Comparison of ENCODE assay signal across 8 cellular contexts in the genomic region with DNA sequence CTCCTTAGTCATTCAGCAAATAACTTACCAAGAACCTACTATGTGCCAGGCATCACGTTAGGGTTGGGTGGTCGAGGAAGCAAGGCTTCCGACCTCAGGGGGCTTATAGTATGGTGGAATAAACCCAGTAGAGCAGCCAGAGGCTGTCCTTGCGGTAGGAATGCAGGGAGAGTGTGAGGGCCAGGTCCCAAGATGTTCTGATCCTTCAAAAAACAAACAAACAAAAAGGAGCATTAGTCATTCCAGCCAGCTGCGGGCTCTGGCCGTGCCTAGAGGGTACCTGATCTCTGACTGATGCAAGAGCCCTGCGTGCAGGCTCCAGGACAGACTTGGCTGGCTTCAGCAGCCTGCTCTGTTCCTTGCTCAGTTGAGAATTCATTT. TPM values are rescaled to one million over a fixed set of nuclear protein-coding genes. Genes with fewer than 3 reads are reported as not detected.
A peak's percentile ranks its signal among the peaks of the same experiment; 100 is the strongest.
DNase-seq lines count a peak whose midpoint lies in the region; ATAC-seq, FAIRE-seq and TF ChIP-seq lines count a peak whose summit lies in the region.

No MANE protein-coding gene starts in this region.

- H3K36me3 ChIP-seq in BJ (ENCODE audit: control insufficient read depth, insufficient read depth, low read length) (peaks cover 3% of the 10 kb centered on the region; the same call in 1 of the 2 replicates), K562 (ENCODE audit: control insufficient read depth, insufficient read depth, low read length) (peaks cover 4% of the 10 kb centered on the region; the same call in 1 of the 3 replicates), mesodermal cell (ENCODE audit: control insufficient read depth, insufficient read depth, low read length) (peaks cover 28% of the 10 kb centered on the region), spleen (peaks cover 0 to 79% (median 22%) of the 10 kb centered on the region in 6 donors), Peyer's patch (peaks cover 0 to 26% (median 0%) of the 10 kb centered on the region in 3 donors)

- POLR2A ChIA-PET in BJ (lab: Charles Lee): no interaction called here
- POLR2A ChIA-PET in K562 (lab: Yijun Ruan, JAX): interaction anchor here (1.1 to 1.5 kb wide), 3 partner anchors 15 to 18 kb away, joined by 3 to 4 read pairs (median 4); a partner anchor contains a TSS

- H3K4me3 ChIP-seq in BJ (ENCODE audit: low read depth, low read length) (no peak overlapping the region), K562 (no peak overlapping the region), mesodermal cell (ENCODE audit: extremely low read depth, insufficient read depth, low read length, poor library complexity, severe bottlenecking) (no peak overlapping the region), spleen (no peak overlapping the region), Peyer's patch (no peak overlapping the region)

- 51% methylated on average over 7 of the region's 7 CpGs for WGBS in K562 (ENCODE audit: insufficient coverage, low coverage, missing lambda C conversion rate)
- WGBS in mesodermal cell (ENCODE audit: insufficient coverage in 2 of 2), 2 experiments: 60 to 70% methylated on average over 6 to 7 of the region's 7 CpGs
- 65 to 79% (median 71%) methylated on average over 7 of the region's 7 CpGs for WGBS in spleen, 5 donors

- BruUV-seq in K562 (replicated peaks; lab: Mats Ljungman, UMichigan): no TSS peak

- H3K4me2 ChIP-seq in K562 (ENCODE audit: insufficient read depth, low read length): no peak overlapping the region

- H3K9ac ChIP-seq in K562 (ENCODE audit: insufficient read depth in 1 of 2, low read depth in 2 of 2, low read length in 2 of 2): no peak overlapping the region

- no peak for TF ChIP-seq RAD21 in K562 (CRISPR knock-in tag; conservative IDR thresholded peaks at IDR 0.05 in 1 of 2, IDR thresholded peaks at IDR 0.05 in 1 of 2)

- H3K27me3 ChIP-seq in BJ (ENCODE audit: control insufficient read depth, insufficient read depth, low read length) (no peaks in the 10 kb centered on the region), K562 (ENCODE audit: control insufficient read depth in 2 of 2, insufficient read depth in 2 of 2, low read length in 2 of 2) (no peaks in the 10 kb centered on the region), spleen (replicated peaks in 1 of 7) (no peaks in the 10 kb centered on the region), Peyer's patch (no peaks in the 10 kb centered on the region)

- peaks cover 14 to 26% of the 10 kb centered on the region in 2 experiments; a peak in 4 of 5 replicates for H3K4me1 ChIP-seq in K562 (replicated peaks in 1 of 2; ENCODE audit: control insufficient read depth in 2 of 2, insufficient read depth in 2 of 2, low read length in 2 of 2)
- peaks cover 25% of the 10 kb centered on the region for H3K4me1 ChIP-seq in mesodermal cell (ENCODE audit: control insufficient read depth, insufficient read depth, low read length, poor library complexity, severe bottlenecking)
- peaks cover 0 to 29% (median 12%) of the 10 kb centered on the region in 6 donors for H3K4me1 ChIP-seq in spleen
- peaks cover 0 to 4% (median 0%) of the 10 kb centered on the region in 4 donors for H3K4me1 ChIP-seq in Peyer's patch

- TF ChIP-seq CTCF in BJ (IDR thresholded peaks at IDR 0.05; ENCODE audit: insufficient read depth, low read depth, low read length) (peak; percentile 72), K562 (IDR thresholded peaks at IDR 0.05 in 2 of 3, conservative IDR thresholded peaks at IDR 0.05 in 1 of 3; ENCODE audit: insufficient read depth in 2 of 3, low read depth in 1 of 3, low read length in 3 of 3) (no peak), spleen (IDR thresholded peaks at IDR 0.05 in 8 of 11, conservative IDR thresholded peaks at IDR 0.05 in 3 of 11) (no peak), Peyer's patch (IDR thresholded peaks at IDR 0.05) (no peak)

- no peak for TF ChIP-seq EP300 in K562 (IDR thresholded peaks at IDR 0.05; ENCODE audit: low read length)

- H3K79me2 ChIP-seq in K562 (ENCODE audit: control insufficient read depth, insufficient read depth, low read length): no peaks in the 10 kb centered on the region

- TF ChIP-seq POLR2A in K562 (conservative IDR thresholded peaks at IDR 0.05) (no peak), spleen (IDR thresholded peaks at IDR 0.05) (no peak), Peyer's patch (IDR thresholded peaks at IDR 0.05) (no peak)

- H3K9me1 ChIP-seq in K562 (ENCODE audit: control insufficient read depth, insufficient read depth, low read length): no peaks in the 10 kb centered on the region

- CTCF ChIA-PET in BJ (lab: Yijun Ruan, JAX): interaction anchor here (0.7 to 2.0 kb wide), 7 partner anchors 9 to 167 kb away, joined by 3 to 11 read pairs (median 4); no protein-coding TSS in a partner anchor
- CTCF ChIA-PET in K562 (lab: Yijun Ruan, JAX; ENCODE audit: low intra/inter-chr PET ratio): no interaction called here

- no peaks in the 10 kb centered on the region for H4K20me1 ChIP-seq in K562 (replicated peaks; ENCODE audit: control insufficient read depth, insufficient read depth, low read length)

- H3K27ac ChIP-seq in K562 (ENCODE audit: extremely low read depth, low read depth, low read length) (no peak overlapping the region; the same call in 2 of the 3 replicates), mesodermal cell (ENCODE audit: low read depth, low read length, severe bottlenecking) (peak overlapping the region; percentile 96), spleen (peak overlapping the region in 4 of 8 donors; percentile 8 to 74 (median 49)), Peyer's patch (no peak overlapping the region)

- H2AFZ ChIP-seq in K562 (ENCODE audit: low read depth, low read length): no peak overlapping the region; the same call in 1 of the 2 replicates

- H3K9me3 ChIP-seq in K562 (replicated peaks; ENCODE audit: control insufficient read depth, insufficient read depth, low read depth, low read length) (no peaks in the 10 kb centered on the region), mesodermal cell (ENCODE audit: control insufficient read depth, low read length) (no peaks in the 10 kb centered on the region), spleen (no peaks in the 10 kb centered on the region), Peyer's patch (no peaks in the 10 kb centered on the region)

- no peak for FAIRE-seq in K562 (lab: Jason Lieb, UNC)

- DNase-seq in BJ (ENCODE audit: low read depth) (peak; percentile 85), LHCN-M2 (ENCODE audit: low read depth) (peak; percentile 91), K562 (ENCODE audit: extremely low read depth in 1 of 4, low spot score in 3 of 4) (peak in 2 of 4 experiments; percentile 21 to 30), spleen (no peak), Peyer's patch (no peak)
- DNase-seq in stimulated activated CD4-positive, alpha-beta T cell treated with anti-CD3 and anti-CD28 coated beads, Interleukin-2, amount 100 ng/mL, for 24 hours: no peak

- ATAC-seq in K562 (peak; percentile 18), HG02588 (IDR thresholded peaks at IDR 0.05; ENCODE audit: unreplicated experiment) (no peak)

- in situ Hi-C loops in K562 (cut with MboI): no loop called here

- intact Hi-C loops in K562 (cut with micrococcal nuclease): no loop called here
- intact Hi-C loops in spleen (cut with DNase I; ENCODE audit: low total_unique reads): no loop called here

RNA-seq across cellular contexts. Expression of a gene that starts 18.2 kb away (rescaled TPM):
- 31.6 and 56.4 TPM in 2 replicates for polyA plus RNA-seq in BJ (2011; rRNA removed)
- polyA minus RNA-seq in BJ (2011; rRNA and poly(A)+ RNA removed): 15.4 and 18.0 TPM in 2 replicates
- 15.3 and 16.2 TPM in 2 replicates for total RNA-seq in LHCN-M2 (2014; rRNA removed)
- 14.8 TPM for polyA plus RNA-seq in LHCN-M2 (2012)
- total RNA-seq in K562 (2011; cell fraction: chromatin; rRNA removed; ENCODE audit: low replicate concordance): 2.2 and 3.7 TPM in 2 replicates
- 4.7 and 5.1 TPM in 2 replicates for total RNA-seq in K562 (2011; cell fraction: nucleolus; rRNA removed)
- total RNA-seq in K562 (2011; cell fraction: nucleoplasm; rRNA removed): 3.9 and 6.3 TPM in 2 replicates
- total RNA-seq in K562 (2014; rRNA removed): 3.9 and 4.5 TPM in 2 replicates
- 1.8 TPM in 2 replicates for total RNA-seq in K562 (2014; rRNA removed; fragmentation: Illumina TruSeq; extraction: Trizol)
- 2.5 and 3.0 TPM in 2 replicates for total RNA-seq in K562 (2015; rRNA removed; fragmentation: Illumina TruSeq; extraction: Trizol)
- total RNA-seq in K562 (2021): 2.8 TPM in 2 replicates
- 3.2 and 4.1 TPM in 2 replicates for polyA plus RNA-seq in K562 (2011; rRNA removed)
- polyA plus RNA-seq in K562 (2011; cell fraction: cytosol; rRNA removed): 5.9 and 7.2 TPM in 2 replicates
- polyA plus RNA-seq in K562 (2011; cell fraction: nucleus; rRNA removed): 2.6 and 3.3 TPM in 2 replicates
- polyA plus RNA-seq in K562 (2012): 3.2 and 3.9 TPM in 2 replicates
- polyA plus RNA-seq in K562 (2014; fragmentation: Illumina TruSeq; extraction: Trizol): 2.8 and 3.7 TPM in 2 replicates
- polyA plus RNA-seq in K562 (2014; fragmentation: Nextera tagmentation; extraction: Ambion mirVana): 1 to 10 TPM in 1 of 2 experiments, under 1 TPM in 1; 0.99 to 1.4 TPM
- polyA plus RNA-seq in K562 (2014; rRNA removed): 5.1 and 6.0 TPM in 2 replicates
- polyA minus RNA-seq in K562 (2011; rRNA and poly(A)+ RNA removed): 1.0 and 2.7 TPM in 2 replicates
- 3.1 and 3.7 TPM in 2 replicates for polyA minus RNA-seq in K562 (2011; cell fraction: cytosol; rRNA and poly(A)+ RNA removed)
- polyA minus RNA-seq in K562 (2011; cell fraction: nucleus; rRNA and poly(A)+ RNA removed): 1.9 and 2.9 TPM in 2 replicates
- 13.6 TPM for polyA plus RNA-seq in mesodermal cell (2013, experiment 1 of 2)
- polyA plus RNA-seq in mesodermal cell (2013, experiment 2 of 2): 14.9 TPM
- total RNA-seq in spleen: 10 to 100 TPM in 6 of 7 donors, 1 to 10 TPM in 1; 7.5 to 24.7 (median 16.3) TPM
- 10 to 100 TPM in 2 of 3 donors, 1 to 10 TPM in 1; 9.7 to 14.7 (median 11.0) TPM for polyA plus RNA-seq in spleen
- total RNA-seq in Peyer's patch: 10 to 100 TPM; 15.7 to 39.9 (median 25.3) TPM

RNA-seq across cellular contexts. Expression of a gene that starts 18.3 kb away (rescaled TPM):
- polyA plus RNA-seq in BJ (2011; rRNA removed) (14.9 and 17.5 TPM in 2 replicates), K562 (2011; rRNA removed) (9.7 and 11.4 TPM in 2 replicates), K562 (2014; fragmentation: Illumina TruSeq; extraction: Trizol) (9.8 and 11.5 TPM in 2 replicates), K562 (2014; fragmentation: Nextera tagmentation; extraction: Ambion mirVana) (under 1 TPM; 0.34 to 0.51 TPM), K562 (2014; rRNA removed) (7.1 and 10.6 TPM in 2 replicates), spleen (10 to 100 TPM in 1 of 3 donors, 1 to 10 TPM in 2; 5.3 to 12.7 (median 5.5) TPM)
- polyA minus RNA-seq in BJ (2011; rRNA and poly(A)+ RNA removed): 55.8 and 58.3 TPM in 2 replicates
- total RNA-seq in LHCN-M2 (2014; rRNA removed) (19.0 and 19.2 TPM in 2 replicates), K562 (2014; rRNA removed) (12.5 and 14.0 TPM in 2 replicates), K562 (2014; rRNA removed; fragmentation: Illumina TruSeq; extraction: Trizol) (9.8 and 10.5 TPM in 2 replicates), K562 (2015; rRNA removed; fragmentation: Illumina TruSeq; extraction: Trizol) (10.7 and 12.6 TPM in 2 replicates), K562 (2021) (16.5 and 18.5 TPM in 2 replicates), spleen (100 to 1,000 TPM in 6 of 7 donors, 10 to 100 TPM in 1; 70.1 to 153 (median 111) TPM), Peyer's patch (100 to 1,000 TPM; 167 to 754 (median 598) TPM)
- polyA plus RNA-seq in LHCN-M2 (2012): 8.3 TPM
- 180 and 188 TPM in 2 replicates for total RNA-seq in K562 (2011; cell fraction: chromatin; rRNA removed; ENCODE audit: low replicate concordance)
- total RNA-seq in K562 (2011; cell fraction: nucleolus; rRNA removed): 67.7 and 72.2 TPM in 2 replicates
- total RNA-seq in K562 (2011; cell fraction: nucleoplasm; rRNA removed): 81.8 and 83.5 TPM in 2 replicates
- 5.7 and 8.0 TPM in 2 replicates for polyA plus RNA-seq in K562 (2011; cell fraction: cytosol; rRNA removed)
- 29.8 and 32.8 TPM in 2 replicates for polyA plus RNA-seq in K562 (2011; cell fraction: nucleus; rRNA removed)
- 9.1 and 10.1 TPM in 2 replicates for polyA plus RNA-seq in K562 (2012)
- 41.5 and 44.7 TPM in 2 replicates for polyA minus RNA-seq in K562 (2011; rRNA and poly(A)+ RNA removed)
- 18.4 and 19.6 TPM in 2 replicates for polyA minus RNA-seq in K562 (2011; cell fraction: cytosol; rRNA and poly(A)+ RNA removed)
- 28.3 and 49.2 TPM in 2 replicates for polyA minus RNA-seq in K562 (2011; cell fraction: nucleus; rRNA and poly(A)+ RNA removed)
- polyA plus RNA-seq in mesodermal cell (2013, experiment 1 of 2): 15.8 TPM
- 12.4 TPM for polyA plus RNA-seq in mesodermal cell (2013, experiment 2 of 2)

Comparison
In these comparisons a context has a peak if more than half of its experiments do, and no peak if none do; other contexts are left out.
1. DNase-seq: peak in BJ (single experiment) and LHCN-M2 (single experiment); none in spleen (single experiment), stimulated activated CD4-positive, alpha-beta T cell treated with anti-CD3 and anti-CD28 coated beads, Interleukin-2, amount 100 ng/mL, for 24 hours (0 of 2) and Peyer's patch (0 of 3).